ENCODE assay signal across 14 cellular contexts in the genomic region with DNA sequence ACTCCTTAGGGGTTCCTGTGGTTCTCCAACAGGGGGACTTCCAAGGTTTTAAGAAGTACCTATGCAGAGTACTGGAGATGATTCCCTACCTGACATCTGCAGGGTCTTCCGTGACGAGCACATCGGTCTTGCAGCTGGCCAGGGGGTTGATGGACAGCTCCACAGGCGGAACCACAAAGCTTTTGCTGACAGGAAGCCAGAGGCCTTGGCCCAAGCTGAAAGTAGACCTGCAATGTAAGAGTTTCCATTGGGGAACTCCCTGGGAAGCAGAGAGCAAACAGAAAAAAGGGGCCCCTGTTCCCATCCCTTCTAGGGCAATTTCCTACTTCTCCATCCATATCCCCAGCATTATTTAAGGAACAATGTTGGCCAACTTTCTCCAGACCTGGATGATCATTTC.
"Had no signal": no experiment of that assay in that cellular context is flagged by ENCODE, and none has a peak within 500 bp of the region (broad histone marks: within the 10 kb centered on the region; RNA-seq: fewer than 3 reads in every experiment).

No MANE protein-coding gene starts in this region.

- H3K9me3 Mint-ChIP-seq: mesothelial cell of epicardium had no signal

- H3K36me3 Mint-ChIP-seq: mesothelial cell of epicardium had no signal

- DNase-seq: dermis blood vessel endothelial cell; dorsolateral prefrontal cortex; effector CD4-positive, alpha-beta T cell; foreskin keratinocyte; heart right ventricle; hippocampal formation; left cardiac atrium; left lung; left ventricle myocardium superior; lower lobe of right lung; mesenchymal stem cell; mucosa of descending colon had no signal

- H3K4me3 Mint-ChIP-seq: mesothelial cell of epicardium had no signal

- ATAC-seq: foreskin keratinocyte, gastroesophageal sphincter, heart right ventricle, left cardiac atrium, left lung, left ventricle myocardium superior, lower lobe of right lung, mucosa of descending colon had no signal

- H3K27ac Mint-ChIP-seq: mesothelial cell of epicardium had no signal
